Comparison of ENCODE assay signal across 10 cellular contexts in the genomic region with DNA sequence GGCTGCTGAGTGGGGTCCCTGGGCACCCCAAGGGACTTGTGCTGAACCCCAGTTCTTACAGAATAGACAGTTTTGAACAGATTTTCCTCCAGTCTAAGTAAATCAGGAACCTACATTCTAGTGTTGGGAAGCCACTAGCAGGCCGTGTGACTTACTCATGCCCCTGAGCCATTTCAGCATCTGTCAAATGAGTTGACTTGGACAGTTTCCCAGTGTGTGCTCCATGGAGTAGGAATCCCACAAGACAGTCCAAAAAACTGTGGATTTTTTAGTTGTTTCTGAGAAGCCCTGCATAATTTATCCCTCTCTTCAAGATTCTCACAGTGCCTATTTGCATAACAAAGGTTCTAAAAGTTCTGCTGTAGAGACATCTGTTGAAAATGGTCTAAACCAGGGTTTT. TPM values are rescaled to one million over a fixed set of nuclear protein-coding genes. Genes with fewer than 3 reads are reported as not detected.
DNase-seq lines count a peak whose midpoint lies in the region; ATAC-seq and TF ChIP-seq lines count a peak whose summit lies in the region.
"Had no signal": no experiment of that assay in that cellular context is flagged by ENCODE, and none has a peak within 500 bp of the region (broad histone marks: within the 10 kb centered on the region; RNA-seq: fewer than 3 reads in every experiment).

No MANE protein-coding gene starts in this region.

- no peaks in the 10 kb centered on the region for H3K9me3 ChIP-seq in skeletal muscle satellite cell (replicated peaks; ENCODE audit: low read length)

- DNase-seq in GM04504 (ENCODE audit: low read depth) (peak; percentile 93), Right ventricle myocardium superior (no peak), NCI-H146 (lab: John Stamatoyannopoulos, UW) (no peak), GM10248 (ENCODE audit: extremely low spot score) (no peak)
- no peak for DNase-seq in activated CD4-positive, alpha-beta T cell treated with anti-CD3 and anti-CD28 coated beads for 4 hours
- DNase-seq: T-cell had no signal

- H3K4me1 Mint-ChIP-seq in activated T-helper 17 cell treated with anti-CD3 and anti-CD28 coated beads, Interleukin-2, amount 50 U/mL, for 72 hours: no peaks in the 10 kb centered on the region

- H3K4me1 ChIP-seq in skeletal muscle satellite cell (ENCODE audit: control insufficient read depth, insufficient read depth, low read length): peaks cover 29% of the 10 kb centered on the region

- peaks cover 18% of the 10 kb centered on the region for H3K27me3 ChIP-seq in skeletal muscle satellite cell (ENCODE audit: control insufficient read depth, insufficient read depth, low read length)

- H3K4me2 ChIP-seq in skeletal muscle satellite cell (ENCODE audit: low read length): peak overlapping the region; percentile 27

- H3K4me3 ChIP-seq in skeletal muscle satellite cell (ENCODE audit: low read length): no peak overlapping the region

- intact Hi-C loops in Right ventricle myocardium superior (cut with DNase I): loop anchor here (5.0 kb wide), 1 partner anchor 54 kb away; no protein-coding TSS in a partner anchor

- POLR2A ChIA-PET in GM10248 (lab: Yijun Ruan, JAX): no interaction called here

- ATAC-seq in Right ventricle myocardium superior (ENCODE audit: poor library complexity): peak; percentile 84
- no peak for ATAC-seq in activated T-helper 17 cell treated with anti-CD3 and anti-CD28 coated beads, Interleukin-2, amount 50 U/mL, for 72 hours (replicated peaks)
- ATAC-seq: T-cell had no signal

- H3K4me3 Mint-ChIP-seq in activated T-helper 17 cell treated with anti-CD3 and anti-CD28 coated beads, Interleukin-2, amount 50 U/mL, for 72 hours: no peak overlapping the region
- H3K4me3 Mint-ChIP-seq: T-cell had no signal

- peak overlapping the region; percentile 65 for H3K27ac ChIP-seq in VCaP

- no peaks in the 10 kb centered on the region for H3K27me3 Mint-ChIP-seq in activated T-helper 17 cell treated with anti-CD3 and anti-CD28 coated beads, Interleukin-2, amount 50 U/mL, for 72 hours
- H3K27me3 Mint-ChIP-seq: T-cell had no signal

- peaks cover 5% of the 10 kb centered on the region for H3K36me3 Mint-ChIP-seq in activated T-helper 17 cell treated with anti-CD3 and anti-CD28 coated beads, Interleukin-2, amount 50 U/mL, for 72 hours (ENCODE audit: low read depth)

- H3K9ac ChIP-seq in skeletal muscle satellite cell (ENCODE audit: low read depth, low read length): no peak overlapping the region

- no peaks in the 10 kb centered on the region for H3K9me3 Mint-ChIP-seq in activated T-helper 17 cell treated with anti-CD3 and anti-CD28 coated beads, Interleukin-2, amount 50 U/mL, for 72 hours
- H3K9me3 Mint-ChIP-seq: activated T-helper 2 cell treated with anti-CD3 and anti-CD28 coated beads, Interferon-gamma antibody, Interleukin-2, Interleukin-4, amounts not matched to agents 10 μg/mL and 5 μg/mL and 100 μg/mL, durations not matched to agents 14 hours and 24 hours and 36 hours; T-cell had no signal

- no peak for TF ChIP-seq CTCF in VCaP (conservative IDR thresholded peaks at IDR 0.05)
- no peak for TF ChIP-seq CTCF in GM10248 (IDR thresholded peaks at IDR 0.05; ENCODE audit: control extremely low read depth, extremely low read depth, low read depth, missing control alignments)

- H3K27ac Mint-ChIP-seq in activated T-helper 17 cell treated with anti-CD3 and anti-CD28 coated beads, Interleukin-2, amount 50 U/mL, for 72 hours: no peak overlapping the region
- H3K27ac Mint-ChIP-seq: activated T-helper 2 cell treated with anti-CD3 and anti-CD28 coated beads, Interferon-gamma antibody, Interleukin-2, Interleukin-4, amounts not matched to agents 10 μg/mL and 5 μg/mL and 100 μg/mL, durations not matched to agents 14 hours and 24 hours and 36 hours; T-cell had no signal

- CTCF ChIA-PET in GM10248 (lab: Yijun Ruan, JAX): interaction anchor here (1.2 kb wide), 1 partner anchor 59 kb away, joined by 3 read pairs; no protein-coding TSS in a partner anchor

- H3K36me3 ChIP-seq in skeletal muscle satellite cell (ENCODE audit: insufficient read depth, low read length): no peaks in the 10 kb centered on the region

RNA-seq across cellular contexts. Expression of gene GABRR2, which starts 2.1 kb away (rescaled TPM):
- 0.54 TPM for total RNA-seq in Right ventricle myocardium superior
- total RNA-seq in skeletal muscle satellite cell (2012; rRNA removed): 0.44 TPM in 1 of 2 replicates, not detected in the other
- total RNA-seq in activated T-helper 17 cell treated with anti-CD3 and anti-CD28 coated beads, Interleukin-2, amount 50 U/mL, for 72 hours: under 1 TPM; 0.64 to 0.71 TPM

RNA-seq across cellular contexts. Expression of gene UBE2J1, which starts 39.5 kb away (rescaled TPM):
- total RNA-seq in Right ventricle myocardium superior: 11.9 TPM
- total RNA-seq in skeletal muscle satellite cell (2012; rRNA removed): 31.7 and 38.0 TPM in 2 replicates
- 10 to 100 TPM; 18.1 to 25.4 TPM for total RNA-seq in activated T-helper 17 cell treated with anti-CD3 and anti-CD28 coated beads, Interleukin-2, amount 50 U/mL, for 72 hours
